In genomic region chr19:4870025-4870700, GRCh38 we compare ENCODE assay signal across 1 cellular context.
TF ChIP-seq lines count a peak whose summit lies in the region.

No MANE protein-coding gene starts in this region.

TF ChIP-seq in HEK293, 187 proteins besides CTCF, POLR2A, EP300 and RAD21 (continued from another document):
- TF ChIP-seq PRDM10 (tag by site-specific recombination; IDR thresholded peaks at IDR 0.05) = peak; percentile 84
- 0 out of 2 replicates have a peak, but pooled peaks have one; percentile 31 for TF ChIP-seq WT1 (tag by site-specific recombination; IDR thresholded peaks at IDR 0.05)
- peak; percentile 96 for TF ChIP-seq KLF7 (tag by site-specific recombination; IDR thresholded peaks at IDR 0.05; ENCODE audit: borderline replicate concordance)
- TF ChIP-seq, protein P1, sequence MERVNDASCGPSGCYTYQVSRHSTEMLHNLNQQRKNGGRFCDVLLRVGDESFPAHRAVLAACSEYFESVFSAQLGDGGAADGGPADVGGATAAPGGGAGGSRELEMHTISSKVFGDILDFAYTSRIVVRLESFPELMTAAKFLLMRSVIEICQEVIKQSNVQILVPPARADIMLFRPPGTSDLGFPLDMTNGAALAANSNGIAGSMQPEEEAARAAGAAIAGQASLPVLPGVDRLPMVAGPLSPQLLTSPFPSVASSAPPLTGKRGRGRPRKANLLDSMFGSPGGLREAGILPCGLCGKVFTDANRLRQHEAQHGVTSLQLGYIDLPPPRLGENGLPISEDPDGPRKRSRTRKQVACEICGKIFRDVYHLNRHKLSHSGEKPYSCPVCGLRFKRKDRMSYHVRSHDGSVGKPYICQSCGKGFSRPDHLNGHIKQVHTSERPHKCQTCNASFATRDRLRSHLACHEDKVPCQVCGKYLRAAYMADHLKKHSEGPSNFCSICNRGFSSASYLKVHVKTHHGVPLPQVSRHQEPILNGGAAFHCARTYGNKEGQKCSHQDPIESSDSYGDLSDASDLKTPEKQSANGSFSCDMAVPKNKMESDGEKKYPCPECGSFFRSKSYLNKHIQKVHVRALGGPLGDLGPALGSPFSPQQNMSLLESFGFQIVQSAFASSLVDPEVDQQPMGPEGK (tag by site-specific recombination; IDR thresholded peaks at IDR 0.05) = peak; percentile 57; the same call in 1 of the 2 replicates
- peak; percentile 74 for TF ChIP-seq KLF1 (tag by site-specific recombination; IDR thresholded peaks at IDR 0.05)
- TF ChIP-seq SCRT2 (tag by site-specific recombination; IDR thresholded peaks at IDR 0.05) = peak; percentile 69; the same call in 1 of the 2 replicates
- no peak for TF ChIP-seq ZNF776 (tag by site-specific recombination; IDR thresholded peaks at IDR 0.05; ENCODE audit: borderline replicate concordance)
- peak; percentile 89 for TF ChIP-seq ZNF398 (tag by site-specific recombination; IDR thresholded peaks at IDR 0.05)
- no peak for TF ChIP-seq ZNF37A (tag by site-specific recombination; IDR thresholded peaks at IDR 0.05)
- TF ChIP-seq ZNF660 (tag by site-specific recombination; IDR thresholded peaks at IDR 0.05) = no peak
- TF ChIP-seq ZNF692 (tag by site-specific recombination; IDR thresholded peaks at IDR 0.05) = peak; percentile 45; the same call in 1 of the 2 replicates
- no peak for TF ChIP-seq ZNF350 (tag by site-specific recombination; IDR thresholded peaks at IDR 0.05)
- TF ChIP-seq, protein P2, sequence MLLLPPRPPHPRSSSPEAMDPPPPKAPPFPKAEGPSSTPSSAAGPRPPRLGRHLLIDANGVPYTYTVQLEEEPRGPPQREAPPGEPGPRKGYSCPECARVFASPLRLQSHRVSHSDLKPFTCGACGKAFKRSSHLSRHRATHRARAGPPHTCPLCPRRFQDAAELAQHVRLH (tag by site-specific recombination; IDR thresholded peaks at IDR 0.05) = 0 out of 2 replicates have a peak, but pooled peaks have one; percentile 51
- TF ChIP-seq KLF16 (tag by site-specific recombination; IDR thresholded peaks at IDR 0.05) = peak; percentile 52; the same call in 1 of the 2 replicates
- TF ChIP-seq ZEB2 (tag by site-specific recombination; IDR thresholded peaks at IDR 0.05) = peak; percentile 56
- peak; percentile 42 for TF ChIP-seq SETDB1 (IDR thresholded peaks at IDR 0.05; ENCODE audit: insufficient read length, low read length)
- peak; percentile 56 for TF ChIP-seq ZBTB21 (tag by site-specific recombination; IDR thresholded peaks at IDR 0.05)
- TF ChIP-seq HIC1 (tag by site-specific recombination; IDR thresholded peaks at IDR 0.05) = peak; percentile 72
- TF ChIP-seq ZSCAN5A (tag by site-specific recombination; IDR thresholded peaks at IDR 0.05) = peak; percentile 73; the same call in 1 of the 2 replicates
- no peak for TF ChIP-seq ZNF239 (tag by site-specific recombination; IDR thresholded peaks at IDR 0.05)
- TF ChIP-seq REPIN1 (tag by site-specific recombination; IDR thresholded peaks at IDR 0.05; ENCODE audit: low read depth) = no peak
- TF ChIP-seq ZNF514 (tag by site-specific recombination; IDR thresholded peaks at IDR 0.05) = no peak
- TF ChIP-seq ZFP41 (tag by site-specific recombination; IDR thresholded peaks at IDR 0.05; ENCODE audit: borderline replicate concordance) = no peak
- TF ChIP-seq ZFP69B (tag by site-specific recombination; IDR thresholded peaks at IDR 0.05) = 0 out of 2 replicates have a peak, but pooled peaks have one; percentile 26
- no peak for TF ChIP-seq ZNF626 (tag by site-specific recombination; IDR thresholded peaks at IDR 0.05)
- peak; percentile 61 for TF ChIP-seq ZNF366 (tag by site-specific recombination; conservative IDR thresholded peaks at IDR 0.05)
- peak; percentile 48 for TF ChIP-seq GLIS1 (tag by site-specific recombination; IDR thresholded peaks at IDR 0.05)
- TF ChIP-seq ZNF335 (tag by site-specific recombination; conservative IDR thresholded peaks at IDR 0.05) = peak; percentile 65; the same call in 1 of the 2 replicates
- TF ChIP-seq ZXDB (tag by site-specific recombination; IDR thresholded peaks at IDR 0.05) = 0 out of 2 replicates have a peak, but pooled peaks have one; percentile 21
- TF ChIP-seq ZNF501 (tag by site-specific recombination; IDR thresholded peaks at IDR 0.05) = no peak
- TF ChIP-seq PRDM1 (tag by site-specific recombination; IDR thresholded peaks at IDR 0.05) = 0 out of 2 replicates have a peak, but pooled peaks have one; percentile 15
- TF ChIP-seq ZNF394 (tag by site-specific recombination; IDR thresholded peaks at IDR 0.05; ENCODE audit: borderline replicate concordance) = no peak
- TF ChIP-seq, protein P3, sequence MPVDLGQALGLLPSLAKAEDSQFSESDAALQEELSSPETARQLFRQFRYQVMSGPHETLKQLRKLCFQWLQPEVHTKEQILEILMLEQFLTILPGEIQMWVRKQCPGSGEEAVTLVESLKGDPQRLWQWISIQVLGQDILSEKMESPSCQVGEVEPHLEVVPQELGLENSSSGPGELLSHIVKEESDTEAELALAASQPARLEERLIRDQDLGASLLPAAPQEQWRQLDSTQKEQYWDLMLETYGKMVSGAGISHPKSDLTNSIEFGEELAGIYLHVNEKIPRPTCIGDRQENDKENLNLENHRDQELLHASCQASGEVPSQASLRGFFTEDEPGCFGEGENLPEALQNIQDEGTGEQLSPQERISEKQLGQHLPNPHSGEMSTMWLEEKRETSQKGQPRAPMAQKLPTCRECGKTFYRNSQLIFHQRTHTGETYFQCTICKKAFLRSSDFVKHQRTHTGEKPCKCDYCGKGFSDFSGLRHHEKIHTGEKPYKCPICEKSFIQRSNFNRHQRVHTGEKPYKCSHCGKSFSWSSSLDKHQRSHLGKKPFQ (tag by site-specific recombination; IDR thresholded peaks at IDR 0.05) = no peak
- TF ChIP-seq MZF1 (tag by site-specific recombination; IDR thresholded peaks at IDR 0.05; ENCODE audit: borderline replicate concordance) = peak; percentile 91; the same call in 1 of the 2 replicates
- peak; percentile 99 for TF ChIP-seq ZNF548 (tag by site-specific recombination; IDR thresholded peaks at IDR 0.05)
- 0 out of 2 replicates have a peak, but pooled peaks have one; percentile 55 for TF ChIP-seq ZNF184 (tag by site-specific recombination; IDR thresholded peaks at IDR 0.05)
- TF ChIP-seq ZBTB26 (tag by site-specific recombination; optimal IDR thresholded peaks at IDR 0.05) = peak; percentile 16
- TF ChIP-seq EGR2 (tag by site-specific recombination; IDR thresholded peaks at IDR 0.05; ENCODE audit: low read depth) = peak; percentile 21; the same call in 1 of the 2 replicates
